In genomic region chr6:134666174-134666573, GRCh38 we compare ENCODE assay signal across 26 cellular contexts.
"Had no signal": no experiment of that assay in that cellular context is flagged by ENCODE, and none has a peak within 500 bp of the region (broad histone marks: within the 10 kb centered on the region; RNA-seq: fewer than 3 reads in every experiment).

No MANE protein-coding gene starts in this region.

- H3K4me3 Mint-ChIP-seq: activated CD4-positive, alpha-beta memory T cell treated with anti-CD3 and anti-CD28 coated beads, Interleukin-2, amount 10 ng/mL, durations not matched to agents 7 days and 5 days; activated CD4-positive, alpha-beta T cell treated with anti-CD3 and anti-CD28 coated beads for 36 hours; activated naive CD4-positive, alpha-beta T cell treated with anti-CD3 and anti-CD28 coated beads, Interleukin-2, amount 10 ng/mL, durations not matched to agents 7 days and 5 days; activated naive CD8-positive, alpha-beta T cell treated with anti-CD3 and anti-CD28 coated beads for 36 hours; activated T-cell treated with anti-CD3 and anti-CD28 coated beads, Interleukin-2, amount 50 U/mL, for 72 hours had no signal

- H3K9ac ChIP-seq: SK-N-SH had no signal

- H3K27me3 Mint-ChIP-seq: activated CD4-positive, alpha-beta memory T cell treated with anti-CD3 and anti-CD28 coated beads, Interleukin-2, amount 10 ng/mL, durations not matched to agents 7 days and 5 days; activated CD4-positive, alpha-beta T cell treated with anti-CD3 and anti-CD28 coated beads for 36 hours; activated naive CD4-positive, alpha-beta T cell treated with anti-CD3 and anti-CD28 coated beads, Interleukin-2, amount 10 ng/mL, durations not matched to agents 7 days and 5 days; activated naive CD8-positive, alpha-beta T cell treated with anti-CD3 and anti-CD28 coated beads for 36 hours had no signal

- DNase-seq: activated CD4-positive, alpha-beta memory T cell treated with anti-CD3 and anti-CD28 coated beads, Interleukin-2, amount 10 ng/mL, durations not matched to agents 7 days and 5 days; activated CD4-positive, alpha-beta T cell treated with anti-CD3 and anti-CD28 coated beads for 36 hours; activated CD4-positive, alpha-beta T cell treated with anti-CD3 and anti-CD28 coated beads, Interleukin-2, amount 50 U/mL, for 1 hour; activated CD8-positive, alpha-beta memory T cell treated with anti-CD3 and anti-CD28 coated beads, Interleukin-2, amount 50 U/mL, for 4 hours; activated gamma-delta T cell treated with Interleukin-2 at 50 U/mL for 16 hours; activated naive CD4-positive, alpha-beta T cell treated with anti-CD3 and anti-CD28 coated beads, Interleukin-2, amount 10 ng/mL, durations not matched to agents 7 days and 5 days; activated naive CD8-positive, alpha-beta T cell treated with anti-CD3 and anti-CD28 coated beads for 36 hours; activated T-cell treated with anti-CD3 and anti-CD28 coated beads, Interleukin-2, amount 50 U/mL, for 72 hours; brain microvascular endothelial cell; KG1; NCI-H1092; NCI-H1417; NCI-H1930; NCI-H345; NCI-H510A treated with DMSO at 0.1 percent for 48 hours; NCI-H69; NK-92 treated with Interleukin-12 subunit alpha and Interleukin-12 subunit beta, amount 100 ng/mL, for 24 hours; OCI-M1; RPMI8226; SJCRH30; SK-N-SH; T-helper 1 cell; WERI-Rb-1 had no signal

- ATAC-seq: activated CD4-positive, alpha-beta T cell treated with anti-CD3 and anti-CD28 coated beads for 36 hours; activated T-cell treated with anti-CD3 and anti-CD28 coated beads, Interleukin-2, amount 50 U/mL, for 72 hours; Panc1; Right ventricle myocardium inferior had no signal

- H3K27ac ChIP-seq: brain microvascular endothelial cell, SJCRH30, WERI-Rb-1 had no signal

- H3K36me3 ChIP-seq: brain microvascular endothelial cell, SJCRH30, WERI-Rb-1 had no signal

- H3K36me3 Mint-ChIP-seq: activated naive CD4-positive, alpha-beta T cell treated with anti-CD3 and anti-CD28 coated beads, Interleukin-2, amount 10 ng/mL, durations not matched to agents 7 days and 5 days; activated naive CD8-positive, alpha-beta T cell treated with anti-CD3 and anti-CD28 coated beads for 36 hours had no signal

- H3K9me3 ChIP-seq: SJCRH30, SK-N-SH had no signal

- H3K4me1 Mint-ChIP-seq: activated CD4-positive, alpha-beta memory T cell treated with anti-CD3 and anti-CD28 coated beads, Interleukin-2, amount 10 ng/mL, durations not matched to agents 7 days and 5 days; activated CD4-positive, alpha-beta T cell treated with anti-CD3 and anti-CD28 coated beads for 36 hours; activated naive CD4-positive, alpha-beta T cell treated with anti-CD3 and anti-CD28 coated beads, Interleukin-2, amount 10 ng/mL, durations not matched to agents 7 days and 5 days; activated naive CD8-positive, alpha-beta T cell treated with anti-CD3 and anti-CD28 coated beads for 36 hours had no signal

- H3K4me1 ChIP-seq: SJCRH30 had no signal

- H3K27ac Mint-ChIP-seq: activated CD4-positive, alpha-beta memory T cell treated with anti-CD3 and anti-CD28 coated beads, Interleukin-2, amount 10 ng/mL, durations not matched to agents 7 days and 5 days; activated CD4-positive, alpha-beta T cell treated with anti-CD3 and anti-CD28 coated beads for 36 hours; activated naive CD4-positive, alpha-beta T cell treated with anti-CD3 and anti-CD28 coated beads, Interleukin-2, amount 10 ng/mL, durations not matched to agents 7 days and 5 days; activated naive CD8-positive, alpha-beta T cell treated with anti-CD3 and anti-CD28 coated beads for 36 hours; activated T-cell treated with anti-CD3 and anti-CD28 coated beads, Interleukin-2, amount 50 U/mL, for 72 hours; activated T-helper 2 cell treated with anti-CD3 and anti-CD28 coated beads, Interferon-gamma antibody, Interleukin-2, Interleukin-4, amounts not matched to agents 10 μg/mL and 5 μg/mL and 100 μg/mL, durations not matched to agents 14 hours and 24 hours and 36 hours had no signal

- H3K4me3 ChIP-seq: SJCRH30 had no signal

- H3K9me3 Mint-ChIP-seq: activated CD4-positive, alpha-beta memory T cell treated with anti-CD3 and anti-CD28 coated beads, Interleukin-2, amount 10 ng/mL, durations not matched to agents 7 days and 5 days; activated naive CD4-positive, alpha-beta T cell treated with anti-CD3 and anti-CD28 coated beads, Interleukin-2, amount 10 ng/mL, durations not matched to agents 7 days and 5 days; activated naive CD8-positive, alpha-beta T cell treated with anti-CD3 and anti-CD28 coated beads for 36 hours; activated T-cell treated with anti-CD3 and anti-CD28 coated beads, Interleukin-2, amount 50 U/mL, for 72 hours; activated T-helper 2 cell treated with anti-CD3 and anti-CD28 coated beads, Interferon-gamma antibody, Interleukin-2, Interleukin-4, amounts not matched to agents 10 μg/mL and 5 μg/mL and 100 μg/mL, durations not matched to agents 14 hours and 24 hours and 36 hours had no signal

- H3K4me2 ChIP-seq: SK-N-SH had no signal

- H3K27me3 ChIP-seq: brain microvascular endothelial cell, SJCRH30 had no signal
